In the genomic region with DNA sequence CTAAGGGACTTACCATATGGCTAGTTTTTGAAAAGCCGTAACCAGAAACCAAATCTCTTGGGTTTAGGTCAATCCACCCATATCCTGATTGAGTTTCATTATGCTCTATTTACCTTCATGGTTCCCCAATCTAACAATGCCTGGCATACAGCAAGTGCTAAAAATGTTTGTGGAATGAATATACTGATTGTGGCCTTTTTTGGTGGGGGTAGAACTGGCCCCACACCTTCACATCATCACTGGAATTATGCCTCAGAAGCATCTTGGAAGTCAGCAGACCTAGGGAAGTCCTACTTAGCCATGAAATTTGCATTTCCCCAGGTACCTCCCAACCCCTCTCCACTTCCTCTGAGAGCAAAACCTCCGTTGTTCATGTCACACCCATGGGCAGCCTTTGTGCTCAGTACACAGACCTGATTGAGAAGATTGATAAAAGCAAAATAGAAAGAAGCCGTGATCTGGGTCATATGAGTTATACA, we compare ENCODE assay signal across 1 cellular context.
A peak's percentile ranks its signal among the peaks of the same experiment; 100 is the strongest.
TF ChIP-seq lines count a peak whose summit lies in the region.

No MANE protein-coding gene starts in this region.

TF ChIP-seq in GM12878, 131 proteins besides CTCF, POLR2A, EP300 and RAD21 (continued from another document and continues in another):
- TF ChIP-seq IRF4 (IDR thresholded peaks at IDR 0.05; ENCODE audit: low read depth, low read length) (0 out of 2 replicates have a peak, but pooled peaks have one; percentile 12), POLR2AphosphoS2 (IDR thresholded peaks at IDR 0.05; ENCODE audit: low read depth, low read length) (no peak), CBX3 (IDR thresholded peaks at IDR 0.05; ENCODE audit: borderline replicate concordance, low read depth) (no peak), GATAD2B (conservative IDR thresholded peaks at IDR 0.05; ENCODE audit: low read depth) (0 out of 2 replicates have a peak, but pooled peaks have one; percentile 30), SUZ12 (IDR thresholded peaks at IDR 0.05; ENCODE audit: unreplicated experiment) (no peak), BHLHE40 (IDR thresholded peaks at IDR 0.05; ENCODE audit: borderline replicate concordance in 1 of 2, low read depth in 2 of 2, low read length in 1 of 2) (peak; percentile 45 to 68; a peak in 2 of 4 replicates), NBN (IDR thresholded peaks at IDR 0.05) (peak; percentile 42; the same call in 1 of the 2 replicates), ZBED1 (IDR thresholded peaks at IDR 0.05; ENCODE audit: borderline replicate concordance) (peak; percentile 46; the same call in 1 of the 2 replicates), RBBP5 (conservative IDR thresholded peaks at IDR 0.05) (no peak), EGR1 (IDR thresholded peaks at IDR 0.05; ENCODE audit: borderline replicate concordance in 1 of 2, low read depth in 2 of 2, low read length in 2 of 2) (0 out of 3 replicates have a peak, but pooled peaks of 1 of the 2 experiments have one; percentile 23), FOXM1 (IDR thresholded peaks at IDR 0.05; ENCODE audit: low read depth, low read length) (peak; percentile 43; the same call in 1 of the 2 replicates), NR2F1 (conservative IDR thresholded peaks at IDR 0.05) (peak; percentile 48; the same call in 1 of the 2 replicates), SREBF1 (IDR thresholded peaks at IDR 0.05; ENCODE audit: low read length) (no peak), ATF7 (IDR thresholded peaks at IDR 0.05; ENCODE audit: low read depth) (peak; percentile 58), STAT3 (IDR thresholded peaks at IDR 0.05; ENCODE audit: low read depth, low read length) (no peak), CREM (IDR thresholded peaks at IDR 0.05; ENCODE audit: low read depth) (peak; percentile 44; the same call in 1 of the 2 replicates), POU2F2 (IDR thresholded peaks at IDR 0.05; ENCODE audit: borderline replicate concordance, low read depth, low read length) (peak; percentile 96; the same call in 2 of the 3 replicates), IKZF2 (IDR thresholded peaks at IDR 0.05) (peak; percentile 78 to 81), YY1 (IDR thresholded peaks at IDR 0.05; ENCODE audit: low read depth, low read length) (no peak), MYB (IDR thresholded peaks at IDR 0.05; ENCODE audit: borderline replicate concordance, low read depth, low read length) (no peak)
- TF ChIP-seq, protein P1, sequence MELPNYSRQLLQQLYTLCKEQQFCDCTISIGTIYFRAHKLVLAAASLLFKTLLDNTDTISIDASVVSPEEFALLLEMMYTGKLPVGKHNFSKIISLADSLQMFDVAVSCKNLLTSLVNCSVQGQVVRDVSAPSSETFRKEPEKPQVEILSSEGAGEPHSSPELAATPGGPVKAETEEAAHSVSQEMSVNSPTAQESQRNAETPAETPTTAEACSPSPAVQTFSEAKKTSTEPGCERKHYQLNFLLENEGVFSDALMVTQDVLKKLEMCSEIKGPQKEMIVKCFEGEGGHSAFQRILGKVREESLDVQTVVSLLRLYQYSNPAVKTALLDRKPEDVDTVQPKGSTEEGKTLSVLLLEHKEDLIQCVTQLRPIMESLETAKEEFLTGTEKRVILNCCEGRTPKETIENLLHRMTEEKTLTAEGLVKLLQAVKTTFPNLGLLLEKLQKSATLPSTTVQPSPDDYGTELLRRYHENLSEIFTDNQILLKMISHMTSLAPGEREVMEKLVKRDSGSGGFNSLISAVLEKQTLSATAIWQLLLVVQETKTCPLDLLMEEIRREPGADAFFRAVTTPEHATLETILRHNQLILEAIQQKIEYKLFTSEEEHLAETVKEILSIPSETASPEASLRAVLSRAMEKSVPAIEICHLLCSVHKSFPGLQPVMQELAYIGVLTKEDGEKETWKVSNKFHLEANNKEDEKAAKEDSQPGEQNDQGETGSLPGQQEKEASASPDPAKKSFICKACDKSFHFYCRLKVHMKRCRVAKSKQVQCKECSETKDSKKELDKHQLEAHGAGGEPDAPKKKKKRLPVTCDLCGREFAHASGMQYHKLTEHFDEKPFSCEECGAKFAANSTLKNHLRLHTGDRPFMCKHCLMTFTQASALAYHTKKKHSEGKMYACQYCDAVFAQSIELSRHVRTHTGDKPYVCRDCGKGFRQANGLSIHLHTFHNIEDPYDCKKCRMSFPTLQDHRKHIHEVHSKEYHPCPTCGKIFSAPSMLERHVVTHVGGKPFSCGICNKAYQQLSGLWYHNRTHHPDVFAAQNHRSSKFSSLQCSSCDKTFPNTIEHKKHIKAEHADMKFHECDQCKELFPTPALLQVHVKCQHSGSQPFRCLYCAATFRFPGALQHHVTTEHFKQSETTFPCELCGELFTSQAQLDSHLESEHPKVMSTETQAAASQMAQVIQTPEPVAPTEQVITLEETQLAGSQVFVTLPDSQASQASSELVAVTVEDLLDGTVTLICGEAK (IDR thresholded peaks at IDR 0.05; ENCODE audit: borderline replicate concordance): no peak
- TF ChIP-seq, protein P2, sequence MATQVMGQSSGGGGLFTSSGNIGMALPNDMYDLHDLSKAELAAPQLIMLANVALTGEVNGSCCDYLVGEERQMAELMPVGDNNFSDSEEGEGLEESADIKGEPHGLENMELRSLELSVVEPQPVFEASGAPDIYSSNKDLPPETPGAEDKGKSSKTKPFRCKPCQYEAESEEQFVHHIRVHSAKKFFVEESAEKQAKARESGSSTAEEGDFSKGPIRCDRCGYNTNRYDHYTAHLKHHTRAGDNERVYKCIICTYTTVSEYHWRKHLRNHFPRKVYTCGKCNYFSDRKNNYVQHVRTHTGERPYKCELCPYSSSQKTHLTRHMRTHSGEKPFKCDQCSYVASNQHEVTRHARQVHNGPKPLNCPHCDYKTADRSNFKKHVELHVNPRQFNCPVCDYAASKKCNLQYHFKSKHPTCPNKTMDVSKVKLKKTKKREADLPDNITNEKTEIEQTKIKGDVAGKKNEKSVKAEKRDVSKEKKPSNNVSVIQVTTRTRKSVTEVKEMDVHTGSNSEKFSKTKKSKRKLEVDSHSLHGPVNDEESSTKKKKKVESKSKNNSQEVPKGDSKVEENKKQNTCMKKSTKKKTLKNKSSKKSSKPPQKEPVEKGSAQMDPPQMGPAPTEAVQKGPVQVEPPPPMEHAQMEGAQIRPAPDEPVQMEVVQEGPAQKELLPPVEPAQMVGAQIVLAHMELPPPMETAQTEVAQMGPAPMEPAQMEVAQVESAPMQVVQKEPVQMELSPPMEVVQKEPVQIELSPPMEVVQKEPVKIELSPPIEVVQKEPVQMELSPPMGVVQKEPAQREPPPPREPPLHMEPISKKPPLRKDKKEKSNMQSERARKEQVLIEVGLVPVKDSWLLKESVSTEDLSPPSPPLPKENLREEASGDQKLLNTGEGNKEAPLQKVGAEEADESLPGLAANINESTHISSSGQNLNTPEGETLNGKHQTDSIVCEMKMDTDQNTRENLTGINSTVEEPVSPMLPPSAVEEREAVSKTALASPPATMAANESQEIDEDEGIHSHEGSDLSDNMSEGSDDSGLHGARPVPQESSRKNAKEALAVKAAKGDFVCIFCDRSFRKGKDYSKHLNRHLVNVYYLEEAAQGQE (IDR thresholded peaks at IDR 0.05; ENCODE audit: low read depth, low read length): no peak
- TF ChIP-seq, protein P3, sequence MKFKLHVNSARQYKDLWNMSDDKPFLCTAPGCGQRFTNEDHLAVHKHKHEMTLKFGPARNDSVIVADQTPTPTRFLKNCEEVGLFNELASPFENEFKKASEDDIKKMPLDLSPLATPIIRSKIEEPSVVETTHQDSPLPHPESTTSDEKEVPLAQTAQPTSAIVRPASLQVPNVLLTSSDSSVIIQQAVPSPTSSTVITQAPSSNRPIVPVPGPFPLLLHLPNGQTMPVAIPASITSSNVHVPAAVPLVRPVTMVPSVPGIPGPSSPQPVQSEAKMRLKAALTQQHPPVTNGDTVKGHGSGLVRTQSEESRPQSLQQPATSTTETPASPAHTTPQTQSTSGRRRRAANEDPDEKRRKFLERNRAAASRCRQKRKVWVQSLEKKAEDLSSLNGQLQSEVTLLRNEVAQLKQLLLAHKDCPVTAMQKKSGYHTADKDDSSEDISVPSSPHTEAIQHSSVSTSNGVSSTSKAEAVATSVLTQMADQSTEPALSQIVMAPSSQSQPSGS (IDR thresholded peaks at IDR 0.05; ENCODE audit: low read length): peak; percentile 55; the same call in 1 of the 2 replicates
- TF ChIP-seq, protein P4, sequence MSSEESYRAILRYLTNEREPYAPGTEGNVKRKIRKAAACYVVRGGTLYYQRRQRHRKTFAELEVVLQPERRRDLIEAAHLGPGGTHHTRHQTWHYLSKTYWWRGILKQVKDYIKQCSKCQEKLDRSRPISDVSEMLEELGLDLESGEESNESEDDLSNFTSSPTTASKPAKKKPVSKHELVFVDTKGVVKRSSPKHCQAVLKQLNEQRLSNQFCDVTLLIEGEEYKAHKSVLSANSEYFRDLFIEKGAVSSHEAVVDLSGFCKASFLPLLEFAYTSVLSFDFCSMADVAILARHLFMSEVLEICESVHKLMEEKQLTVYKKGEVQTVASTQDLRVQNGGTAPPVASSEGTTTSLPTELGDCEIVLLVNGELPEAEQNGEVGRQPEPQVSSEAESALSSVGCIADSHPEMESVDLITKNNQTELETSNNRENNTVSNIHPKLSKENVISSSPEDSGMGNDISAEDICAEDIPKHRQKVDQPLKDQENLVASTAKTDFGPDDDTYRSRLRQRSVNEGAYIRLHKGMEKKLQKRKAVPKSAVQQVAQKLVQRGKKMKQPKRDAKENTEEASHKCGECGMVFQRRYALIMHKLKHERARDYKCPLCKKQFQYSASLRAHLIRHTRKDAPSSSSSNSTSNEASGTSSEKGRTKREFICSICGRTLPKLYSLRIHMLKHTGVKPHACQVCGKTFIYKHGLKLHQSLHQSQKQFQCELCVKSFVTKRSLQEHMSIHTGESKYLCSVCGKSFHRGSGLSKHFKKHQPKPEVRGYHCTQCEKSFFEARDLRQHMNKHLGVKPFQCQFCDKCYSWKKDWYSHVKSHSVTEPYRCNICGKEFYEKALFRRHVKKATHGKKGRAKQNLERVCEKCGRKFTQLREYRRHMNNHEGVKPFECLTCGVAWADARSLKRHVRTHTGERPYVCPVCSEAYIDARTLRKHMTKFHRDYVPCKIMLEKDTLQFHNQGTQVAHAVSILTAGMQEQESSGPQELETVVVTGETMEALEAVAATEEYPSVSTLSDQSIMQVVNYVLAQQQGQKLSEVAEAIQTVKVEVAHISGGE (CRISPR knock-in tag; IDR thresholded peaks at IDR 0.05): no peak
- TF ChIP-seq, protein P5, sequence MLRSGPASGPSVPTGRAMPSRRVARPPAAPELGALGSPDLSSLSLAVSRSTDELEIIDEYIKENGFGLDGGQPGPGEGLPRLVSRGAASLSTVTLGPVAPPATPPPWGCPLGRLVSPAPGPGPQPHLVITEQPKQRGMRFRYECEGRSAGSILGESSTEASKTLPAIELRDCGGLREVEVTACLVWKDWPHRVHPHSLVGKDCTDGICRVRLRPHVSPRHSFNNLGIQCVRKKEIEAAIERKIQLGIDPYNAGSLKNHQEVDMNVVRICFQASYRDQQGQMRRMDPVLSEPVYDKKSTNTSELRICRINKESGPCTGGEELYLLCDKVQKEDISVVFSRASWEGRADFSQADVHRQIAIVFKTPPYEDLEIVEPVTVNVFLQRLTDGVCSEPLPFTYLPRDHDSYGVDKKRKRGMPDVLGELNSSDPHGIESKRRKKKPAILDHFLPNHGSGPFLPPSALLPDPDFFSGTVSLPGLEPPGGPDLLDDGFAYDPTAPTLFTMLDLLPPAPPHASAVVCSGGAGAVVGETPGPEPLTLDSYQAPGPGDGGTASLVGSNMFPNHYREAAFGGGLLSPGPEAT (IDR thresholded peaks at IDR 0.05; ENCODE audit: low read depth): peak; percentile 71
- TF ChIP-seq, protein P6, sequence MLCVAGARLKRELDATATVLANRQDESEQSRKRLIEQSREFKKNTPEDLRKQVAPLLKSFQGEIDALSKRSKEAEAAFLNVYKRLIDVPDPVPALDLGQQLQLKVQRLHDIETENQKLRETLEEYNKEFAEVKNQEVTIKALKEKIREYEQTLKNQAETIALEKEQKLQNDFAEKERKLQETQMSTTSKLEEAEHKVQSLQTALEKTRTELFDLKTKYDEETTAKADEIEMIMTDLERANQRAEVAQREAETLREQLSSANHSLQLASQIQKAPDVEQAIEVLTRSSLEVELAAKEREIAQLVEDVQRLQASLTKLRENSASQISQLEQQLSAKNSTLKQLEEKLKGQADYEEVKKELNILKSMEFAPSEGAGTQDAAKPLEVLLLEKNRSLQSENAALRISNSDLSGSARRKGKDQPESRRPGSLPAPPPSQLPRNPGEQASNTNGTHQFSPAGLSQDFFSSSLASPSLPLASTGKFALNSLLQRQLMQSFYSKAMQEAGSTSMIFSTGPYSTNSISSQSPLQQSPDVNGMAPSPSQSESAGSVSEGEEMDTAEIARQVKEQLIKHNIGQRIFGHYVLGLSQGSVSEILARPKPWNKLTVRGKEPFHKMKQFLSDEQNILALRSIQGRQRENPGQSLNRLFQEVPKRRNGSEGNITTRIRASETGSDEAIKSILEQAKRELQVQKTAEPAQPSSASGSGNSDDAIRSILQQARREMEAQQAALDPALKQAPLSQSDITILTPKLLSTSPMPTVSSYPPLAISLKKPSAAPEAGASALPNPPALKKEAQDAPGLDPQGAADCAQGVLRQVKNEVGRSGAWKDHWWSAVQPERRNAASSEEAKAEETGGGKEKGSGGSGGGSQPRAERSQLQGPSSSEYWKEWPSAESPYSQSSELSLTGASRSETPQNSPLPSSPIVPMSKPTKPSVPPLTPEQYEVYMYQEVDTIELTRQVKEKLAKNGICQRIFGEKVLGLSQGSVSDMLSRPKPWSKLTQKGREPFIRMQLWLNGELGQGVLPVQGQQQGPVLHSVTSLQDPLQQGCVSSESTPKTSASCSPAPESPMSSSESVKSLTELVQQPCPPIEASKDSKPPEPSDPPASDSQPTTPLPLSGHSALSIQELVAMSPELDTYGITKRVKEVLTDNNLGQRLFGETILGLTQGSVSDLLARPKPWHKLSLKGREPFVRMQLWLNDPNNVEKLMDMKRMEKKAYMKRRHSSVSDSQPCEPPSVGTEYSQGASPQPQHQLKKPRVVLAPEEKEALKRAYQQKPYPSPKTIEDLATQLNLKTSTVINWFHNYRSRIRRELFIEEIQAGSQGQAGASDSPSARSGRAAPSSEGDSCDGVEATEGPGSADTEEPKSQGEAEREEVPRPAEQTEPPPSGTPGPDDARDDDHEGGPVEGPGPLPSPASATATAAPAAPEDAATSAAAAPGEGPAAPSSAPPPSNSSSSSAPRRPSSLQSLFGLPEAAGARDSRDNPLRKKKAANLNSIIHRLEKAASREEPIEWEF (IDR thresholded peaks at IDR 0.05; ENCODE audit: insufficient replicate concordance, low read depth, low read length): peak; percentile 46
- TF ChIP-seq, protein P7, sequence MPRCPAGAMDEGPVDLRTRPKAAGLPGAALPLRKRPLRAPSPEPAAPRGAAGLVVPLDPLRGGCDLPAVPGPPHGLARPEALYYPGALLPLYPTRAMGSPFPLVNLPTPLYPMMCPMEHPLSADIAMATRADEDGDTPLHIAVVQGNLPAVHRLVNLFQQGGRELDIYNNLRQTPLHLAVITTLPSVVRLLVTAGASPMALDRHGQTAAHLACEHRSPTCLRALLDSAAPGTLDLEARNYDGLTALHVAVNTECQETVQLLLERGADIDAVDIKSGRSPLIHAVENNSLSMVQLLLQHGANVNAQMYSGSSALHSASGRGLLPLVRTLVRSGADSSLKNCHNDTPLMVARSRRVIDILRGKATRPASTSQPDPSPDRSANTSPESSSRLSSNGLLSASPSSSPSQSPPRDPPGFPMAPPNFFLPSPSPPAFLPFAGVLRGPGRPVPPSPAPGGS (IDR thresholded peaks at IDR 0.05; ENCODE audit: borderline replicate concordance, insufficient read depth, low read depth, low read length, poor library complexity, severe bottlenecking): peak; percentile 36
